Comparison of ENCODE assay signal across 21 cellular contexts in the genomic region with DNA sequence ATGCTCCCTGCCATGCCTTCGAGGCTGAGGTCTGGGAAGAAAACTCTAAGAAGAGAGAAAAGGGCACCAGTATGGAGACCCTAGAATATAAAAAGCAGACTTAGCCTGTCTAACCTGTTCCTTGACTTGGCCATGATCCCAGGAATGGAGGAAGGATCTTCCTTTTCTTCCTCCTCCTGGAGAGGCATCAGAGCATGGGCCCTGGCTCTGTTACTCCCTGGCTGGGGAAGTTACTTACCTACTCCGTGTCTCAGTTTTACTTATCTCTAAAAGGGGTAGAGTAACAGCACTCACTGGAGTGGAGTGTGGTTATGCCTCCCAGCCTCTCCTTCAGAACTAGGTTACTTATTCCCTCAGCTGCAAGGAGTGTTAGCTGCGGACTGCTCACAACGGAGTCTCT. TPM values are rescaled to one million over a fixed set of nuclear protein-coding genes. Genes with fewer than 3 reads are reported as not detected.
DNase-seq lines count a peak whose midpoint lies in the region; ATAC-seq, FAIRE-seq and TF ChIP-seq lines count a peak whose summit lies in the region.
"Had no signal": no experiment of that assay in that cellular context is flagged by ENCODE, and none has a peak within 500 bp of the region (broad histone marks: within the 10 kb centered on the region; RNA-seq: fewer than 3 reads in every experiment).

No MANE protein-coding gene starts in this region.

- RAD21 ChIA-PET in HCT116 (lab: Charles Lee; ENCODE audit: low non-redundant PET in 1 of 2, low total read pairs in 2 of 2, uncharacterized antibody in 2 of 2, unreplicated experiment in 2 of 2) = no interaction called here

- CTCF ChIA-PET in HCT116 (lab: Charles Lee) = no interaction called here
- CTCF ChIA-PET in PC-9 (lab: Charles Lee) = no interaction called here

- H3K4me1 Mint-ChIP-seq in glutamatergic neuron (ENCODE audit: low read depth, unreplicated experiment) = no peaks in the 10 kb centered on the region
- H3K4me1 Mint-ChIP-seq: IgD-negative memory B cell had no signal

- no peaks in the 10 kb centered on the region for H3K79me2 ChIP-seq in HCT116 (ENCODE audit: insufficient read depth, low read length)
- H3K79me2 ChIP-seq in PC-9 (ENCODE audit: low read depth) = no peaks in the 10 kb centered on the region
- H3K79me2 ChIP-seq in Karpas-422 (ENCODE audit: low read length) = no peaks in the 10 kb centered on the region

- no peak for ATAC-seq in HCT116
- ATAC-seq: CD8-positive, alpha-beta T cell; Panc1; Right ventricle myocardium inferior had no signal

- H4K20me1 ChIP-seq in HCT116 (ENCODE audit: insufficient read depth) (no peaks in the 10 kb centered on the region), PC-9 (ENCODE audit: insufficient read depth) (no peaks in the 10 kb centered on the region), Karpas-422 (ENCODE audit: insufficient read depth, low read depth, low read length) (no peaks in the 10 kb centered on the region)
- H4K20me1 ChIP-seq: BLaER1 had no signal

- POLR2A ChIA-PET in HCT116 (lab: Charles Lee) (no interaction called here), PC-9 (lab: Charles Lee; ENCODE audit: unreplicated experiment) (no interaction called here)

- H3K4me3 ChIP-seq in HCT116 (replicated peaks in 1 of 2; ENCODE audit: low read depth in 1 of 2, low read length in 2 of 2) (no peak overlapping the region), PC-9 (peak overlapping the region; percentile 4; the same call in 1 of the 2 replicates), epithelial cell of esophagus (ENCODE audit: low read length) (no peak overlapping the region), small intestine (ENCODE audit: low read depth in 1 of 2, low read length in 2 of 2) (no peak overlapping the region), Karpas-422 (ENCODE audit: low read length) (no peak overlapping the region)
- H3K4me3 ChIP-seq: BLaER1, SK-N-MC had no signal

- no peak overlapping the region for H3K27ac ChIP-seq in HCT116 (ENCODE audit: low read depth, low read length)
- H3K27ac ChIP-seq in PC-9 = no peak overlapping the region
- H3K27ac ChIP-seq in small intestine (ENCODE audit: low read depth in 1 of 2, low read length in 1 of 2) = no peak overlapping the region
- no peak overlapping the region for H3K27ac ChIP-seq in Karpas-422 (ENCODE audit: low read length)
- H3K27ac ChIP-seq: BLaER1, SK-N-MC had no signal

- H3K9ac ChIP-seq in HCT116 (ENCODE audit: low read length) (no peak overlapping the region), Karpas-422 (ENCODE audit: low read length) (no peak overlapping the region)
- H3K9ac ChIP-seq: BLaER1 had no signal

- FAIRE-seq in small intestine (lab: Jason Lieb, UNC) = no peak
- FAIRE-seq: D721Med, G401.6 had no signal

- no peak overlapping the region for H3K27ac Mint-ChIP-seq in glutamatergic neuron (ENCODE audit: unreplicated experiment)
- H3K27ac Mint-ChIP-seq: CD8-positive, alpha-beta T cell; H9; IgD-negative memory B cell had no signal

- TF ChIP-seq POLR2A in HCT116 (IDR thresholded peaks at IDR 0.05; ENCODE audit: borderline replicate concordance, extremely low read depth, insufficient read depth, insufficient read length) = no peak

- no TSS peak for BruUV-seq in HCT116 (replicated peaks; lab: Mats Ljungman, UMichigan)
- no TSS peak for BruUV-seq in PC-9 (replicated peaks; lab: Mats Ljungman, UMichigan)

- H3K9me3 Mint-ChIP-seq in glutamatergic neuron (ENCODE audit: unreplicated experiment) = no peaks in the 10 kb centered on the region
- H3K9me3 Mint-ChIP-seq: CD8-positive, alpha-beta T cell; H9 had no signal

- TF ChIP-seq RAD21 in HCT116 (IDR thresholded peaks at IDR 0.05; ENCODE audit: low read depth) = no peak

- H3F3A ChIP-seq in PC-9 (ENCODE audit: insufficient read depth, low read depth) = no peaks in the 10 kb centered on the region

- peaks cover 5% of the 10 kb centered on the region for H3K27me3 Mint-ChIP-seq in glutamatergic neuron (ENCODE audit: unreplicated experiment)

- H3K36me3 Mint-ChIP-seq in glutamatergic neuron (ENCODE audit: unreplicated experiment) = no peaks in the 10 kb centered on the region
- H3K36me3 Mint-ChIP-seq: CD8-positive, alpha-beta T cell; IgD-negative memory B cell had no signal

- H3K9me2 ChIP-seq in HCT116 (ENCODE audit: insufficient read depth) (no peaks in the 10 kb centered on the region), PC-9 (ENCODE audit: insufficient read depth) (no peaks in the 10 kb centered on the region), Karpas-422 (replicated peaks; ENCODE audit: insufficient read depth, low read length) (no peaks in the 10 kb centered on the region)

- no peak for DNase-seq in HCT116 (ENCODE audit: low read depth, low spot score)
- DNase-seq in PC-9 = peak; percentile 65 to 80
- peak; percentile 64 for DNase-seq in epithelial cell of esophagus (ENCODE audit: low read depth)
- DNase-seq in small intestine = peak; percentile 8
- DNase-seq in Karpas-422 = no peak
- no peak for DNase-seq in central memory CD4-positive, alpha-beta T cell
- no peak for DNase-seq in glutamatergic neuron
- DNase-seq: CD8-positive, alpha-beta T cell; DND-41; H9; NCI-H1105 treated with DMSO at 0.1 percent for 48 hours; NCI-H1694; NCI-H2081 treated with DMSO at 0.1 percent for 48 hours; NCI-H510A treated with DMSO at 0.1 percent for 48 hours had no signal

- H3K36me3 ChIP-seq in HCT116 (ENCODE audit: control insufficient read depth in 1 of 2, insufficient read depth in 2 of 2, low read length in 2 of 2) (no peaks in the 10 kb centered on the region), PC-9 (ENCODE audit: low read depth) (no peaks in the 10 kb centered on the region), small intestine (ENCODE audit: control insufficient read depth in 2 of 2, insufficient read depth in 2 of 2, low read length in 2 of 2) (no peaks in the 10 kb centered on the region), Karpas-422 (ENCODE audit: insufficient read depth, low read length) (no peaks in the 10 kb centered on the region)
- H3K36me3 ChIP-seq: BLaER1 had no signal

- H3K9me3 ChIP-seq in HCT116 (ENCODE audit: control insufficient read depth in 1 of 2, insufficient read depth in 1 of 2, low read depth in 1 of 2, low read length in 2 of 2) (no peaks in the 10 kb centered on the region), PC-9 (ENCODE audit: insufficient read depth, low read depth) (no peaks in the 10 kb centered on the region), small intestine (ENCODE audit: control insufficient read depth, low read depth) (no peaks in the 10 kb centered on the region), Karpas-422 (ENCODE audit: low read length) (no peaks in the 10 kb centered on the region)
- H3K9me3 ChIP-seq: BLaER1 had no signal

- TF ChIP-seq CTCF in HCT116 (IDR thresholded peaks at IDR 0.05 in 2 of 3, conservative IDR thresholded peaks at IDR 0.05 in 1 of 3; ENCODE audit: borderline replicate concordance in 1 of 3, insufficient read depth in 1 of 3, low read depth in 2 of 3, low read length in 2 of 3) (no peak), PC-9 (conservative IDR thresholded peaks at IDR 0.05) (no peak), epithelial cell of esophagus (IDR thresholded peaks at IDR 0.05; ENCODE audit: insufficient read depth, low read depth, low read length, missing control alignments) (no peak), glutamatergic neuron (IDR thresholded peaks at IDR 0.05; ENCODE audit: partially characterized antibody, unreplicated experiment) (no peak)

- intact Hi-C loops in HCT116 (cut with micrococcal nuclease) = no loop called here
- intact Hi-C loops in PC-9 (cut with micrococcal nuclease; ENCODE audit: unreplicated experiment) = loop anchor here (2.0 to 5.0 kb wide), 2 partner anchors 18 to 61 kb away; no protein-coding TSS in a partner anchor

- peaks cover 2 to 12% of the 10 kb centered on the region in 2 experiments; a peak in 3 of 4 replicates for H3K4me1 ChIP-seq in HCT116 (ENCODE audit: control insufficient read depth in 1 of 2, insufficient read depth in 2 of 2, low read length in 2 of 2)
- peaks cover 17% of the 10 kb centered on the region for H3K4me1 ChIP-seq in PC-9 (replicated peaks; ENCODE audit: insufficient read depth)
- H3K4me1 ChIP-seq in small intestine (ENCODE audit: control insufficient read depth in 2 of 2, insufficient read depth in 1 of 2, low read depth in 1 of 2, low read length in 1 of 2) = peaks cover 0 to 3% of the 10 kb centered on the region in 2 donors
- no peaks in the 10 kb centered on the region for H3K4me1 ChIP-seq in Karpas-422 (ENCODE audit: low read length)
- H3K4me1 ChIP-seq: BLaER1 had no signal

- no peak overlapping the region for H3K4me3 Mint-ChIP-seq in glutamatergic neuron (ENCODE audit: unreplicated experiment)
- H3K4me3 Mint-ChIP-seq: CD8-positive, alpha-beta T cell; H9; IgD-negative memory B cell had no signal

- peak overlapping the region; percentile 16 for H3K4me2 ChIP-seq in HCT116 (ENCODE audit: low read length)
- peak overlapping the region; percentile 54 for H3K4me2 ChIP-seq in PC-9
- H3K4me2 ChIP-seq in Karpas-422 (ENCODE audit: low read depth, low read length, poor library complexity, severe bottlenecking) = no peak overlapping the region
- H3K4me2 ChIP-seq: BLaER1 had no signal

- 53 to 81% (median 62%) methylated on average over 4 of the region's 4 CpGs for WGBS in small intestine, 3 donors

- H2AFZ ChIP-seq in HCT116 (ENCODE audit: low read depth, low read length, poor library complexity, severe bottlenecking) (no peak overlapping the region), PC-9 (no peak overlapping the region), Karpas-422 (ENCODE audit: low read length) (no peak overlapping the region)

- H3K27me3 ChIP-seq in HCT116 (ENCODE audit: insufficient read depth, low read length) (no peaks in the 10 kb centered on the region), PC-9 (ENCODE audit: insufficient read depth, low read depth) (no peaks in the 10 kb centered on the region), small intestine (ENCODE audit: control insufficient read depth in 2 of 2, insufficient read depth in 2 of 2, low read length in 2 of 2) (peaks cover 0 to 2% of the 10 kb centered on the region in 2 donors), Karpas-422 (ENCODE audit: low read length) (no peaks in the 10 kb centered on the region)
- H3K27me3 ChIP-seq: BLaER1 had no signal

TF ChIP-seq in HCT116, 20 proteins besides CTCF, POLR2A, EP300 and RAD21 (continues in another document):
- TF ChIP-seq ELF1 (IDR thresholded peaks at IDR 0.05; ENCODE audit: borderline replicate concordance, low read depth) (no peak), CBX3 (IDR thresholded peaks at IDR 0.05; ENCODE audit: low read depth) (peak; percentile 11; the same call in 1 of the 2 replicates), ZNF274 (IDR thresholded peaks at IDR 0.05; ENCODE audit: low read depth, low read length) (no peak), TCF7L2 (IDR thresholded peaks at IDR 0.05; ENCODE audit: borderline replicate concordance, extremely low read depth, insufficient read depth, insufficient read length) (no peak), EZH2phosphoT487 (IDR thresholded peaks at IDR 0.05; ENCODE audit: borderline replicate concordance) (no peak), EZH2 (IDR thresholded peaks at IDR 0.05) (no peak)

RNA-seq across cellular contexts. Expression of a gene that starts 55.2 kb away (rescaled TPM):
- total RNA-seq in HCT116 (2021; ENCODE audit: unreplicated experiment) (27.0 TPM), PC-9 (2021) (45.6 and 54.3 TPM in 2 replicates), glutamatergic neuron (ENCODE audit: unreplicated experiment) (71.1 TPM)
- 16.3 and 18.4 TPM in 2 replicates for polyA plus RNA-seq in HCT116 (2012)
- polyA plus RNA-seq in small intestine = 10 to 100 TPM in 1 of 3 donors, 1 to 10 TPM in 2; 4.9 to 10.5 (median 4.9) TPM
- total RNA-seq in Karpas-422 (2014; rRNA removed; shearing (Covaris generic); ENCODE audit: low replicate concordance) = 33.0 and 51.7 TPM in 2 replicates

Comparison
In these comparisons a context has a peak if more than half of its experiments do, and no peak if none do; other contexts are left out.
1. DNase-seq: peak in PC-9 (2 of 2), epithelial cell of esophagus (single experiment) and small intestine (single experiment); none in HCT116 (single experiment), Karpas-422 (single experiment), central memory CD4-positive, alpha-beta T cell (single experiment) and glutamatergic neuron (single experiment).